ENCODE assay signal across 8 cellular contexts in genomic region chr3:5187920-5188418, GRCh38. TPM values are rescaled to one million over a fixed set of nuclear protein-coding genes. Genes with fewer than 3 reads are reported as not detected.
DNase-seq lines count a peak whose midpoint lies in the region; ATAC-seq and TF ChIP-seq lines count a peak whose summit lies in the region.

No MANE protein-coding gene starts in this region.

- H3K27ac Mint-ChIP-seq in activated naive CD8-positive, alpha-beta T cell: peak overlapping the region; percentile 100
- H3K27ac Mint-ChIP-seq in progenitor cell of endocrine pancreas: no peak overlapping the region

- intact Hi-C loops in heart left ventricle (cut with DNase I): loop anchor here in 9 of 10 donors (1.0 to 10.0 kb wide), 6 partner anchors 51 to 473 kb away; partner anchors contain the start of gene ARL8B (in 9 of the 9)

- H3K4me1 ChIP-seq in heart left ventricle: peaks cover 0 to 83% (median 31%) of the 10 kb centered on the region in 12 donors

- H3K36me3 Mint-ChIP-seq in activated naive CD8-positive, alpha-beta T cell: peaks cover 9% of the 10 kb centered on the region
- peaks cover 4% of the 10 kb centered on the region for H3K36me3 Mint-ChIP-seq in progenitor cell of endocrine pancreas (ENCODE audit: insufficient read depth)

- ATAC-seq in HG02885 (IDR thresholded peaks at IDR 0.05; ENCODE audit: poor library complexity, unreplicated experiment) (peak; percentile 23), heart left ventricle (peak in 2 of 4 donors; percentile 46 to 54)

- H3K27me3 ChIP-seq in heart left ventricle: no peaks in the 10 kb centered on the region

- peak; percentile 57 for DNase-seq in DMS53 (lab: John Stamatoyannopoulos, UW)
- DNase-seq in DMS53 treated with DMSO at 0.1 percent for 48 hours (lab: John Stamatoyannopoulos, UW; ENCODE audit: unreplicated experiment): no peak
- peak; percentile 48 for DNase-seq in RPMI7951 (ENCODE audit: low read depth)
- peak; percentile 37 to 76 (median 49) for DNase-seq in heart left ventricle
- peak; percentile 13 for DNase-seq in progenitor cell of endocrine pancreas (ENCODE audit: low spot score, unreplicated experiment)
- DNase-seq in H4 (ENCODE audit: low spot score): no peak

- H3K27ac ChIP-seq in heart left ventricle: peak overlapping the region; percentile 68 to 99 (median 96)

- H3K27me3 Mint-ChIP-seq in activated naive CD8-positive, alpha-beta T cell: no peaks in the 10 kb centered on the region
- no peaks in the 10 kb centered on the region for H3K27me3 Mint-ChIP-seq in progenitor cell of endocrine pancreas

- H3K4me1 Mint-ChIP-seq in activated naive CD8-positive, alpha-beta T cell (ENCODE audit: low read depth): peaks cover 40% of the 10 kb centered on the region
- peaks cover 25% of the 10 kb centered on the region for H3K4me1 Mint-ChIP-seq in progenitor cell of endocrine pancreas (ENCODE audit: low read depth)

- H3K4me3 Mint-ChIP-seq in activated naive CD8-positive, alpha-beta T cell: peak overlapping the region; percentile 100
- H3K4me3 Mint-ChIP-seq in progenitor cell of endocrine pancreas (ENCODE audit: low read depth): peak overlapping the region; percentile 95

- H3K36me3 ChIP-seq in heart left ventricle: no peaks in the 10 kb centered on the region

- H3K4me3 ChIP-seq in heart left ventricle: peak overlapping the region; percentile 67 to 99 (median 96)

- TF ChIP-seq CTCF in heart left ventricle (IDR thresholded peaks at IDR 0.05): no peak
- TF ChIP-seq CTCF in progenitor cell of endocrine pancreas (IDR thresholded peaks at IDR 0.05; ENCODE audit: unreplicated experiment): no peak

- no peaks in the 10 kb centered on the region for H3K9me3 ChIP-seq in heart left ventricle

- WGBS in heart left ventricle, 4 donors: 0% methylated on average over 4 to 66 of the region's 66 CpGs

- H3K9me3 Mint-ChIP-seq in activated naive CD8-positive, alpha-beta T cell (ENCODE audit: low read depth): peaks cover 3% of the 10 kb centered on the region
- H3K9me3 Mint-ChIP-seq in progenitor cell of endocrine pancreas (ENCODE audit: low read depth): no peaks in the 10 kb centered on the region

- no peak for TF ChIP-seq POLR2A in heart left ventricle (IDR thresholded peaks at IDR 0.05)

RNA-seq across cellular contexts. Expression of gene EDEM1, which starts 0.5 kb away (rescaled TPM):
- 17.3 and 18.4 TPM in 2 replicates for total RNA-seq in RPMI7951 (2014; rRNA removed; shearing (Covaris generic))
- total RNA-seq in heart left ventricle (10 to 100 TPM in 5 of 9 donors, 1 to 10 TPM in 4; 6.8 to 24.6 (median 10.9) TPM), progenitor cell of endocrine pancreas (24.1 and 25.4 TPM in 2 replicates)
- polyA plus RNA-seq in heart left ventricle: 1 to 10 TPM; 1.9 to 8.4 TPM
- 13.0 and 17.5 TPM in 2 replicates for total RNA-seq in H4 (2014; rRNA removed; shearing (Covaris generic))

Comparison
In these comparisons a context has a peak if more than half of its experiments do, and no peak if none do; other contexts are left out.
1. DNase-seq: peak in DMS53 (single experiment), RPMI7951 (single experiment), heart left ventricle (5 of 5) and progenitor cell of endocrine pancreas (single experiment); none in DMS53 treated with DMSO at 0.1 percent for 48 hours (single experiment) and H4 (single experiment).